ENCODE assay signal across 1 cellular context in genomic region chr12:22544038-22544979, GRCh38.
TF ChIP-seq lines count a peak whose summit lies in the region.

C2CD5 (minus strand) TSS chr12:22544542; CDS start chr12:22544150, 392 bp downstream.

TF ChIP-seq in K562, 482 proteins besides CTCF, POLR2A, EP300 and RAD21 (continued from another document and continues in another):
- no peak for TF ChIP-seq RNF219 (CRISPR knock-in tag; IDR thresholded peaks at IDR 0.05)
- no peak for TF ChIP-seq SETDB1 (IDR thresholded peaks at IDR 0.05; ENCODE audit: low read length)
- TF ChIP-seq GATA2 (CRISPR knock-in tag; IDR thresholded peaks at IDR 0.05), result no peak; the same call in 1 of the 2 replicates
- TF ChIP-seq SMC3 (conservative IDR thresholded peaks at IDR 0.05; ENCODE audit: insufficient read depth, low read depth, low read length), result 0 out of 2 replicates have a peak, but pooled peaks have one; percentile 12
- TF ChIP-seq HMGN3 (IDR thresholded peaks at IDR 0.05; ENCODE audit: borderline replicate concordance, extremely low read depth, insufficient read length, low read depth, low read length), result peak; percentile 14
- peak; percentile 38 for TF ChIP-seq HNRNPLL (IDR thresholded peaks at IDR 0.05; ENCODE audit: low read depth, low read length, poor library complexity, severe bottlenecking)
- TF ChIP-seq NEUROD1 (IDR thresholded peaks at IDR 0.05; ENCODE audit: borderline replicate concordance, low read depth, low read length, partially characterized antibody), result peak; percentile 46
- TF ChIP-seq NFYB (IDR thresholded peaks at IDR 0.05; ENCODE audit: extremely low read depth, insufficient read length), result no peak
- TF ChIP-seq POLR2H (tag; IDR thresholded peaks at IDR 0.05; ENCODE audit: low read depth), result peak; percentile 87
- no peak; the same call in 1 of the 2 replicates for TF ChIP-seq ATF6 (CRISPR knock-in tag; IDR thresholded peaks at IDR 0.05)
- TF ChIP-seq NR2C1 (IDR thresholded peaks at IDR 0.05), result no peak
- TF ChIP-seq NR2C1 (tag; IDR thresholded peaks at IDR 0.05), result 0 out of 2 replicates have a peak, but pooled peaks have one; percentile 28
- 0 out of 2 replicates have a peak, but pooled peaks have one; percentile 5 for TF ChIP-seq ETV1 (tag; conservative IDR thresholded peaks at IDR 0.05; ENCODE audit: low read depth)
- no peak for TF ChIP-seq PHTF2 (CRISPR knock-in tag; IDR thresholded peaks at IDR 0.05)
- no peak for TF ChIP-seq ZNF551 (CRISPR knock-in tag; IDR thresholded peaks at IDR 0.05)
- peak in 1 of 2 experiments; percentile 55; a peak in 2 of 4 replicates for TF ChIP-seq SIN3A (IDR thresholded peaks at IDR 0.05; ENCODE audit: borderline replicate concordance in 2 of 2, control insufficient read depth in 1 of 2, low read depth in 2 of 2, low read length in 2 of 2)
- no peak for TF ChIP-seq ZNF780A (CRISPR knock-in tag; IDR thresholded peaks at IDR 0.05)
- TF ChIP-seq ZNF707 (CRISPR knock-in tag; conservative IDR thresholded peaks at IDR 0.05), result no peak
- no peak for TF ChIP-seq ZNF609 (CRISPR knock-in tag; IDR thresholded peaks at IDR 0.05; ENCODE audit: borderline replicate concordance)
- no peak for TF ChIP-seq CBX8 (IDR thresholded peaks at IDR 0.05; ENCODE audit: borderline replicate concordance, extremely low read depth, low read depth, low read length, poor library complexity, severe bottlenecking)
- no peak for TF ChIP-seq ZNF507 (tag; conservative IDR thresholded peaks at IDR 0.05)
- peak; percentile 89 for TF ChIP-seq VEZF1 (CRISPR knock-in tag; IDR thresholded peaks at IDR 0.05)
- TF ChIP-seq TRIM25 (IDR thresholded peaks at IDR 0.05; ENCODE audit: borderline replicate concordance), result no peak
- TF ChIP-seq HNRNPH1 (optimal IDR thresholded peaks at IDR 0.05; ENCODE audit: low read depth, low read length), result no peak
- peak; percentile 62 for TF ChIP-seq KLF1 (tag; IDR thresholded peaks at IDR 0.05)
- peak; percentile 72; the same call in 1 of the 2 replicates for TF ChIP-seq MTA1 (IDR thresholded peaks at IDR 0.05; ENCODE audit: borderline replicate concordance)
- no peak for TF ChIP-seq ZNF253 (CRISPR knock-in tag; conservative IDR thresholded peaks at IDR 0.05)
- TF ChIP-seq NR2C2 (CRISPR knock-in tag; IDR thresholded peaks at IDR 0.05), result peak; percentile 66
- peak; percentile 42; the same call in 1 of the 2 replicates for TF ChIP-seq NR2C2 (tag; IDR thresholded peaks at IDR 0.05)
- peak; percentile 95 for TF ChIP-seq SP1 (CRISPR knock-in tag; IDR thresholded peaks at IDR 0.05)
- no peak for TF ChIP-seq ZNF668 (CRISPR knock-in tag; IDR thresholded peaks at IDR 0.05)
- no peak for TF ChIP-seq ELF4 (CRISPR knock-in tag; IDR thresholded peaks at IDR 0.05)
- TF ChIP-seq TOE1 (IDR thresholded peaks at IDR 0.05; ENCODE audit: borderline replicate concordance), result peak; percentile 78
- TF ChIP-seq TOE1 (CRISPR knock-in tag; IDR thresholded peaks at IDR 0.05; ENCODE audit: borderline replicate concordance, low read depth), result no peak
- TF ChIP-seq TFAP4 (CRISPR knock-in tag; IDR thresholded peaks at IDR 0.05; ENCODE audit: borderline replicate concordance), result peak; percentile 95
- peak; percentile 67; the same call in 1 of the 2 replicates for TF ChIP-seq MTA3 (IDR thresholded peaks at IDR 0.05; ENCODE audit: borderline replicate concordance)
- TF ChIP-seq SNAPC5 (CRISPR knock-in tag; IDR thresholded peaks at IDR 0.05), result no peak
- TF ChIP-seq ZNF232 (CRISPR knock-in tag; IDR thresholded peaks at IDR 0.05), result no peak
- peak; percentile 38 for TF ChIP-seq ASH1L (IDR thresholded peaks at IDR 0.05; ENCODE audit: borderline replicate concordance, low read depth, partially characterized antibody)
- TF ChIP-seq TARDBP (IDR thresholded peaks at IDR 0.05), result peak; percentile 84; the same call in 1 of the 2 replicates
- TF ChIP-seq TGIF2 (CRISPR knock-in tag; IDR thresholded peaks at IDR 0.05), result no peak
- peak; percentile 83 for TF ChIP-seq POLR2B (IDR thresholded peaks at IDR 0.05; ENCODE audit: low read depth, partially characterized antibody)
- no peak for TF ChIP-seq SMARCE1 (IDR thresholded peaks at IDR 0.05)
- no peak for TF ChIP-seq ZNF57 (CRISPR knock-in tag; IDR thresholded peaks at IDR 0.05)
- TF ChIP-seq ZNF764 (CRISPR knock-in tag; IDR thresholded peaks at IDR 0.05; ENCODE audit: low read depth), result no peak
- TF ChIP-seq CCNT2 (IDR thresholded peaks at IDR 0.05; ENCODE audit: borderline replicate concordance, extremely low read depth, insufficient read length, low read depth, low read length), result peak; percentile 8
- TF ChIP-seq ID3 (CRISPR knock-in tag; IDR thresholded peaks at IDR 0.05), result no peak
- no peak for TF ChIP-seq ID3 (tag; IDR thresholded peaks at IDR 0.05)
- TF ChIP-seq PHF21A (IDR thresholded peaks at IDR 0.05; ENCODE audit: borderline replicate concordance, low read depth), result peak; percentile 28; the same call in 1 of the 2 replicates
- TF ChIP-seq ZBTB33 (CRISPR knock-in tag; IDR thresholded peaks at IDR 0.05), result no peak
- TF ChIP-seq MAX (CRISPR knock-in tag; IDR thresholded peaks at IDR 0.05), result peak; percentile 44; the same call in 1 of the 2 replicates
- no peak for TF ChIP-seq SRSF3 (IDR thresholded peaks at IDR 0.05; ENCODE audit: insufficient read depth, low read length)
